Comparison of ENCODE assay signal across 24 cellular contexts in the genomic region with DNA sequence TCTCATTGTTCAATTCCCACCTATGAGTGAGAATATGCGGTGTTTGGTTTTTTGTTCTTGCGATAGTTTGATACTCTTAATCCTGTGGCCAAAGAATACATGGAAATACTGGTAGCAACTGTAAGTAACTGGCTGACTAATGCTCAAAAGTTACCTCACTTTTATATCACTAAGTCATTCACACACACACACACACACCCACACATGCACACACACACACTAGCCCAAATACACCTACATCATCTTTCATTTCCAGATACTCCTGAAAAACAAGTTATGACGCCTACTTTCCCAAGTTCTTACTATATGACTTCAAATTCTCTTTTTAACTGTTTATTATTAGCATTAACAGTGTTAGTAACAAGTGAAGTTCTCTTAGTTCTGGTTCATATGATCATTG.
"Had no signal": no experiment of that assay in that cellular context is flagged by ENCODE, and none has a peak within 500 bp of the region (broad histone marks: within the 10 kb centered on the region; RNA-seq: fewer than 3 reads in every experiment).

No MANE protein-coding gene starts in this region.

- DNase-seq: IMR-90, MG63, NCI-H1092, NCI-H1105 treated with DMSO at 0.1 percent for 48 hours, NCI-H1417 treated with DMSO at 0.1 percent for 48 hours, NCI-H146, NCI-H1694 treated with DMSO at 0.1 percent for 48 hours, NCI-H1930, NCI-H2081, NCI-H2107, NCI-H2171, NCI-H226, NCI-H446, NCI-H510A, NCI-H524 treated with DMSO at 0.1 percent for 48 hours, NCI-H69, NCI-H774, Right ventricle myocardium superior, RPMI8226, SIG-M5 had no signal

- H3K9ac ChIP-seq: KMS-11 had no signal

- H3K4me2 ChIP-seq: KMS-11 had no signal

- H3K4me1 ChIP-seq: SJSA1 had no signal

- H3K27ac ChIP-seq: KMS-11, SJSA1, SK-N-MC had no signal

- H3K36me3 ChIP-seq: MG63, SJSA1 had no signal

- H3K27me3 ChIP-seq: MG63, SJSA1 had no signal

- ATAC-seq: HepG2 had no signal

- H3K4me3 ChIP-seq: MG63, SJSA1, SK-N-MC had no signal

- H3K9me3 ChIP-seq: MG63, SJSA1 had no signal
